Comparison of ENCODE assay signal across 19 cellular contexts in genomic region chr21:35637431-35637830, GRCh38.
A peak's percentile ranks its signal among the peaks of the same experiment; 100 is the strongest.
DNase-seq lines count a peak whose midpoint lies in the region; ATAC-seq and TF ChIP-seq lines count a peak whose summit lies in the region.
"Had no signal": no experiment of that assay in that cellular context is flagged by ENCODE, and none has a peak within 500 bp of the region (broad histone marks: within the 10 kb centered on the region; RNA-seq: fewer than 3 reads in every experiment).

No MANE protein-coding gene starts in this region.

- peak in 3 of 4 donors; percentile 57 to 91 (median 83) for ATAC-seq in heart left ventricle
- no peak for ATAC-seq in Right ventricle myocardium inferior
- ATAC-seq in gastroesophageal sphincter = peak; percentile 39
- ATAC-seq in HG03342 (IDR thresholded peaks at IDR 0.05; ENCODE audit: unreplicated experiment) = no peak
- ATAC-seq: A549; activated CD4-positive, CD25-positive, alpha-beta regulatory T cell treated with anti-CD3 and anti-CD28 coated beads, Interleukin-2, amount 50 U/mL, for 24 hours; left lung had no signal

- intact Hi-C loops in heart left ventricle (cut with DNase I) = no loop called here
- intact Hi-C loops in Right ventricle myocardium inferior (cut with DNase I) = no loop called here

- H3K4me1 ChIP-seq in heart left ventricle (peaks cover 0 to 7% (median 0%) of the 10 kb centered on the region in 12 donors), gastroesophageal sphincter (no peaks in the 10 kb centered on the region)
- H3K4me1 ChIP-seq: A549, left lung, Peyer's patch, upper lobe of left lung had no signal

- TF ChIP-seq EP300 in gastroesophageal sphincter (IDR thresholded peaks at IDR 0.05) = no peak

- H3K4me3 ChIP-seq in heart left ventricle (no peak overlapping the region), astrocyte of the spinal cord (ENCODE audit: low read depth, low read length) (no peak overlapping the region), gastroesophageal sphincter (no peak overlapping the region), H7 (ENCODE audit: insufficient read depth, low read depth, low read length) (no peak overlapping the region)
- H3K4me3 ChIP-seq: A549, left lung, Peyer's patch, upper lobe of left lung had no signal

- in situ Hi-C loops in astrocyte of the spinal cord (cut with HindIII; ENCODE audit: low sequenced_read_pairs) = no loop called here

- TF ChIP-seq POLR2A in heart left ventricle (IDR thresholded peaks at IDR 0.05) (no peak), gastroesophageal sphincter (IDR thresholded peaks at IDR 0.05) (no peak)

- H3K36me3 ChIP-seq in heart left ventricle (no peaks in the 10 kb centered on the region), gastroesophageal sphincter (no peaks in the 10 kb centered on the region), H7 (replicated peaks; ENCODE audit: control insufficient read depth, insufficient read depth, low read length) (no peaks in the 10 kb centered on the region)
- H3K36me3 ChIP-seq: left lung, Peyer's patch, upper lobe of left lung had no signal

- H3K27me3 ChIP-seq in heart left ventricle (peaks cover 0 to 9% (median 0%) of the 10 kb centered on the region in 9 donors), gastroesophageal sphincter (peaks cover 28% of the 10 kb centered on the region), H7 (ENCODE audit: control insufficient read depth, insufficient read depth, low read length) (no peaks in the 10 kb centered on the region)
- H3K27me3 ChIP-seq: Peyer's patch, upper lobe of left lung had no signal

- H3K9me3 ChIP-seq in heart left ventricle (no peaks in the 10 kb centered on the region), gastroesophageal sphincter (no peaks in the 10 kb centered on the region)
- H3K9me3 ChIP-seq: A549, left lung, Peyer's patch, upper lobe of left lung had no signal

- 30 to 39% (median 30%) methylated on average over 2 of the region's 2 CpGs for WGBS in heart left ventricle, 4 donors
- 60 to 63% methylated on average over 1 to 2 of the region's 2 CpGs for WGBS in gastroesophageal sphincter (ENCODE audit: low coverage in 1 of 2), 2 donors

- DNase-seq in heart left ventricle (no peak), Right ventricle myocardium inferior (ENCODE audit: missing footprints) (no peak), astrocyte of the spinal cord (ENCODE audit: low read depth, low spot score) (peak; percentile 72), H7 (no peak), NCI-H2171 treated with DMSO at 0.1 percent for 48 hours (lab: John Stamatoyannopoulos, UW) (no peak), cortex of kidney (lab: John Stamatoyannopoulos, UW) (no peak)
- DNase-seq: activated naive CD4-positive, alpha-beta T cell treated with anti-CD3 and anti-CD28 coated beads for 36 hours; cerebellar nuclear complex; erythroblast; left lung; naive B cell; NCI-H1694; NCI-H526 treated with DMSO at 0.1 percent for 48 hours; Peyer's patch; upper lobe of left lung had no signal

- TF ChIP-seq CTCF in heart left ventricle (IDR thresholded peaks at IDR 0.05) (no peak), astrocyte of the spinal cord (IDR thresholded peaks at IDR 0.05; ENCODE audit: low read depth, low read length) (no peak), gastroesophageal sphincter (IDR thresholded peaks at IDR 0.05) (no peak)

- no peak overlapping the region for H3K27ac ChIP-seq in heart left ventricle
- H3K27ac ChIP-seq in gastroesophageal sphincter = no peak overlapping the region
- H3K27ac ChIP-seq: A549, left lung, Peyer's patch, upper lobe of left lung had no signal

Comparison
In these comparisons a context has a peak if more than half of its experiments do, and no peak if none do; other contexts are left out.
1. ATAC-seq: peak in heart left ventricle (3 of 4) and gastroesophageal sphincter (single experiment); none in Right ventricle myocardium inferior (single experiment) and HG03342 (single experiment).